ENCODE assay signal across 11 cellular contexts in genomic region chr9:117703538-117703937, GRCh38. TPM values are rescaled to one million over a fixed set of nuclear protein-coding genes. Genes with fewer than 3 reads are reported as not detected.
DNase-seq lines count a peak whose midpoint lies in the region; ATAC-seq and TF ChIP-seq lines count a peak whose summit lies in the region.
"Had no signal": no experiment of that assay in that cellular context is flagged by ENCODE, and none has a peak within 500 bp of the region (broad histone marks: within the 10 kb centered on the region; RNA-seq: fewer than 3 reads in every experiment).

No MANE protein-coding gene starts in this region.

- no peaks in the 10 kb centered on the region for H3K9me2 ChIP-seq in OCI-LY7 (ENCODE audit: insufficient read depth, low read length)

- H3K4me1 ChIP-seq in OCI-LY7 (ENCODE audit: insufficient read depth, low read length, poor library complexity, severe bottlenecking) (peaks cover 37% of the 10 kb centered on the region), fibroblast of lung (ENCODE audit: control insufficient read depth, extremely low read depth, insufficient read depth, low read length) (peaks cover 9% of the 10 kb centered on the region), body of pancreas (no peaks in the 10 kb centered on the region)

- DNase-seq in EH (ENCODE audit: low read depth): peak; percentile 62
- no peak for DNase-seq in OCI-LY7 (ENCODE audit: low spot score)
- DNase-seq in fibroblast of lung (ENCODE audit: low read depth in 2 of 2): peak in 1 of 2 donors; percentile 1
- DNase-seq in renal cortical epithelial cell (ENCODE audit: low read depth): peak; percentile 48
- no peak for DNase-seq in body of pancreas
- no peak for DNase-seq in NCI-H510A (lab: John Stamatoyannopoulos, UW)
- no peak for DNase-seq in DMS53 (lab: John Stamatoyannopoulos, UW)
- no peak for DNase-seq in WERI-Rb-1
- DNase-seq: activated T-cell treated with anti-CD3 and anti-CD28 coated beads, Interleukin-2, amount 50 U/mL, for 1 hour; stimulated activated CD4-positive, alpha-beta T cell treated with anti-CD3 and anti-CD28 coated beads, Interleukin-4, amount 100 ng/mL, for 4 hours had no signal

- TF ChIP-seq CTCF in OCI-LY7 (conservative IDR thresholded peaks at IDR 0.05; ENCODE audit: low read length) (no peak), fibroblast of lung (conservative IDR thresholded peaks at IDR 0.05 in 1 of 2, IDR thresholded peaks at IDR 0.05 in 1 of 2; ENCODE audit: low read depth in 1 of 2, low read length in 2 of 2) (no peak), body of pancreas (IDR thresholded peaks at IDR 0.05) (no peak), WERI-Rb-1 (IDR thresholded peaks at IDR 0.05; ENCODE audit: low read depth, low read length) (no peak)

- H3K27me3 ChIP-seq in fibroblast of lung (ENCODE audit: control insufficient read depth, insufficient read depth, low read length) (no peaks in the 10 kb centered on the region), body of pancreas (no peaks in the 10 kb centered on the region), WERI-Rb-1 (ENCODE audit: insufficient read depth, low read depth, severe bottlenecking) (no peaks in the 10 kb centered on the region)

- intact Hi-C loops in OCI-LY7 (cut with micrococcal nuclease; ENCODE audit: unreplicated experiment): loop anchor here (5.0 kb wide), 2 partner anchors 56 to 234 kb away; no protein-coding TSS in a partner anchor
- intact Hi-C loops in body of pancreas (cut with DNase I): no loop called here

- POLR2A ChIA-PET in OCI-LY7 (lab: Charles Lee): interaction anchor here (0.7 to 3.8 kb wide), 6 partner anchors 10 to 765 kb away, joined by 3 to 16 read pairs (median 5); no protein-coding TSS in a partner anchor

- 82 to 85% methylated on average over 3 of the region's 3 CpGs for WGBS in body of pancreas, 2 donors

- CTCF ChIA-PET in OCI-LY7 (lab: Charles Lee; ENCODE audit: unreplicated experiment): no interaction called here

- H2AFZ ChIP-seq in OCI-LY7 (ENCODE audit: low read length) (peak overlapping the region; percentile 95; the same call in 1 of the 2 replicates), fibroblast of lung (ENCODE audit: low read length) (no peak overlapping the region)

- H3K27ac ChIP-seq in OCI-LY7 (ENCODE audit: low read depth, low read length, poor library complexity, severe bottlenecking): peak overlapping the region; percentile 82
- H3K27ac ChIP-seq in fibroblast of lung (ENCODE audit: insufficient read depth, low read length): peak overlapping the region; percentile 67
- peak overlapping the region in 1 of 4 donors; percentile 69 for H3K27ac ChIP-seq in body of pancreas
- H3K27ac ChIP-seq in WERI-Rb-1: no peak overlapping the region

- H3K36me3 ChIP-seq in OCI-LY7 (ENCODE audit: insufficient read depth, low read length): peaks cover under 1% of the 10 kb centered on the region
- no peaks in the 10 kb centered on the region for H3K36me3 ChIP-seq in fibroblast of lung (ENCODE audit: control insufficient read depth, insufficient read depth, low read length)
- H3K36me3 ChIP-seq in body of pancreas (replicated peaks in 1 of 2; ENCODE audit: insufficient read depth in 1 of 2, low read depth in 2 of 2): no peaks in the 10 kb centered on the region
- no peaks in the 10 kb centered on the region for H3K36me3 ChIP-seq in WERI-Rb-1

- H3K9me3 ChIP-seq in OCI-LY7 (ENCODE audit: low read length): peaks cover 10% of the 10 kb centered on the region; the same call in 1 of the 2 replicates
- no peaks in the 10 kb centered on the region for H3K9me3 ChIP-seq in fibroblast of lung (ENCODE audit: control insufficient read depth, insufficient read depth, low read depth, low read length)
- no peaks in the 10 kb centered on the region for H3K9me3 ChIP-seq in body of pancreas
- no peaks in the 10 kb centered on the region for H3K9me3 ChIP-seq in WERI-Rb-1 (ENCODE audit: severe bottlenecking)

- TF ChIP-seq POLR2A in body of pancreas (IDR thresholded peaks at IDR 0.05): no peak

- H4K20me1 ChIP-seq in OCI-LY7 (ENCODE audit: insufficient read depth, low read length) (no peaks in the 10 kb centered on the region), fibroblast of lung (ENCODE audit: control insufficient read depth, extremely low read depth, insufficient read depth, low read length) (no peaks in the 10 kb centered on the region)

- ATAC-seq in body of pancreas: no peak
- ATAC-seq: Panc1 had no signal

- H3K4me3 ChIP-seq in OCI-LY7 (ENCODE audit: low read depth, low read length, poor library complexity, severe bottlenecking) (peak overlapping the region; percentile 74), fibroblast of lung (replicated peaks in 1 of 4; ENCODE audit: control extremely low read depth in 1 of 4, insufficient read depth in 1 of 4, low read depth in 3 of 4, low read length in 4 of 4) (peak overlapping the region in 3 of 4 experiments; percentile 20 to 56 (median 29)), body of pancreas (no peak overlapping the region), WERI-Rb-1 (ENCODE audit: low read depth, low read length) (no peak overlapping the region)

- no peak overlapping the region for H3K9ac ChIP-seq in fibroblast of lung (ENCODE audit: insufficient read depth, low read length)

- no TSS peak for BruUV-seq in OCI-LY7 (replicated peaks; lab: Mats Ljungman, UMichigan)

- H3K4me2 ChIP-seq in OCI-LY7 (ENCODE audit: low read length) (peak overlapping the region; percentile 97), fibroblast of lung (ENCODE audit: extremely low read depth, insufficient read depth, low read length) (peak overlapping the region; percentile 78)

- peaks cover 16% of the 10 kb centered on the region; the same call in 1 of the 2 replicates for H3K79me2 ChIP-seq in OCI-LY7 (ENCODE audit: insufficient read depth, low read depth, low read length)
- H3K79me2 ChIP-seq in fibroblast of lung (ENCODE audit: control insufficient read depth, insufficient read depth, low read length): no peaks in the 10 kb centered on the region

RNA-seq across cellular contexts. Expression of gene TLR4, which starts 0.7 kb away (rescaled TPM):
- total RNA-seq in OCI-LY7 (2014; rRNA removed; shearing (Covaris generic)): 4.0 and 4.4 TPM in 2 replicates
- total RNA-seq in OCI-LY7 (2022): 10.0 and 10.4 TPM in 2 replicates
- 2.6 and 3.1 TPM in 2 replicates for total RNA-seq in fibroblast of lung
- polyA plus RNA-seq in fibroblast of lung: 1.0 and 2.2 TPM in 2 replicates
- polyA plus RNA-seq in fibroblast of lung (2012): 0.86 and 1.7 TPM in 2 replicates
- 1.3 and 3.0 TPM in 2 replicates for polyA minus RNA-seq in fibroblast of lung (ENCODE audit: low replicate concordance)
- 0.70 and 2.1 TPM in 2 replicates for total RNA-seq in renal cortical epithelial cell
- total RNA-seq in body of pancreas: 1 to 10 TPM; 5.2 to 7.6 TPM

Comparison
In these comparisons a context has a peak if more than half of its experiments do, and no peak if none do; other contexts are left out.
1. DNase-seq: peak in EH (single experiment) and renal cortical epithelial cell (single experiment); none in OCI-LY7 (single experiment), body of pancreas (0 of 4), NCI-H510A (single experiment), DMS53 (single experiment) and WERI-Rb-1 (single experiment).
2. H3K4me3 ChIP-seq: peak in OCI-LY7 (single experiment) and fibroblast of lung (3 of 4); none in body of pancreas (0 of 2) and WERI-Rb-1 (single experiment).